In genomic region chr7:33459340-33459751, GRCh38 we compare ENCODE assay signal across 8 cellular contexts.
DNase-seq lines count a peak whose midpoint lies in the region; ATAC-seq and TF ChIP-seq lines count a peak whose summit lies in the region.

No MANE protein-coding gene starts in this region.

- no peak overlapping the region for H3K4me3 Mint-ChIP-seq in neural crest cell
- no peak overlapping the region for H3K4me3 Mint-ChIP-seq in activated naive CD4-positive, alpha-beta T cell treated with anti-CD3 and anti-CD28 coated beads for 36 hours

- no peak overlapping the region for H3K27ac Mint-ChIP-seq in neural crest cell (ENCODE audit: unreplicated experiment)
- no peak overlapping the region for H3K27ac Mint-ChIP-seq in activated naive CD4-positive, alpha-beta T cell treated with anti-CD3 and anti-CD28 coated beads for 36 hours

- intact Hi-C loops in activated naive CD4-positive, alpha-beta T cell treated with anti-CD3 and anti-CD28 coated beads for 36 hours (cut with micrococcal nuclease), result no loop called here

- H3K4me1 Mint-ChIP-seq in neural crest cell, result peaks cover 21% of the 10 kb centered on the region
- H3K4me1 Mint-ChIP-seq in activated naive CD4-positive, alpha-beta T cell treated with anti-CD3 and anti-CD28 coated beads for 36 hours (ENCODE audit: low read depth), result no peaks in the 10 kb centered on the region

- no peaks in the 10 kb centered on the region for H3K36me3 ChIP-seq in BE2C

- no peaks in the 10 kb centered on the region for H3K4me1 ChIP-seq in BE2C

- no peaks in the 10 kb centered on the region for H3K27me3 Mint-ChIP-seq in neural crest cell (ENCODE audit: low read depth)
- H3K27me3 Mint-ChIP-seq in activated naive CD4-positive, alpha-beta T cell treated with anti-CD3 and anti-CD28 coated beads for 36 hours (ENCODE audit: low read depth), result no peaks in the 10 kb centered on the region

- H3K27me3 ChIP-seq in BE2C, result no peaks in the 10 kb centered on the region

- no peaks in the 10 kb centered on the region for H3K36me3 Mint-ChIP-seq in neural crest cell (ENCODE audit: low read depth)
- peaks cover 2% of the 10 kb centered on the region for H3K36me3 Mint-ChIP-seq in activated naive CD4-positive, alpha-beta T cell treated with anti-CD3 and anti-CD28 coated beads for 36 hours (ENCODE audit: low read depth)

- TF ChIP-seq CTCF in BE2C (IDR thresholded peaks at IDR 0.05; ENCODE audit: low read depth, low read length), result peak; percentile 57
- peak; percentile 54 for TF ChIP-seq CTCF in epithelial cell of proximal tubule (conservative IDR thresholded peaks at IDR 0.05; ENCODE audit: low read depth, low read length)
- TF ChIP-seq CTCF in neural crest cell (conservative IDR thresholded peaks at IDR 0.05), result peak; percentile 65

- no peak overlapping the region for H3K4me3 ChIP-seq in BE2C (ENCODE audit: low read depth, low read length)
- H3K4me3 ChIP-seq in epithelial cell of proximal tubule (ENCODE audit: low read depth, low read length), result no peak overlapping the region

- ATAC-seq in HG03378 (IDR thresholded peaks at IDR 0.05; ENCODE audit: unreplicated experiment) (no peak), GM21717 (IDR thresholded peaks at IDR 0.05; ENCODE audit: unreplicated experiment) (no peak)

- DNase-seq in BE2C (peak; percentile 26), HCEC 1CT (peak; percentile 67), NOMO-1 treated with DMSO at 0.1 percent for 48 hours (lab: John Stamatoyannopoulos, UW; ENCODE audit: unreplicated experiment) (peak; percentile 68), epithelial cell of proximal tubule (ENCODE audit: low read depth) (no peak), neural crest cell (ENCODE audit: low read depth, low spot score) (no peak)
- no peak for DNase-seq in activated naive CD4-positive, alpha-beta T cell treated with anti-CD3 and anti-CD28 coated beads for 36 hours

- no peaks in the 10 kb centered on the region for H3K9me3 Mint-ChIP-seq in neural crest cell
- H3K9me3 Mint-ChIP-seq in activated naive CD4-positive, alpha-beta T cell treated with anti-CD3 and anti-CD28 coated beads for 36 hours, result no peaks in the 10 kb centered on the region

- H3K9me3 ChIP-seq in BE2C, result no peaks in the 10 kb centered on the region

- CTCF ChIA-PET in activated naive CD4-positive, alpha-beta T cell treated with anti-CD3 and anti-CD28 coated beads for 36 hours (lab: Charles Lee), result interaction anchor here (0.6 kb wide), 1 partner anchor 286 kb away, joined by 5 read pairs; no protein-coding TSS in a partner anchor

Comparison
In these comparisons a context has a peak if more than half of its experiments do, and no peak if none do; other contexts are left out.
1. DNase-seq: peak in BE2C (single experiment), HCEC 1CT (single experiment) and NOMO-1 treated with DMSO at 0.1 percent for 48 hours (single experiment); none in epithelial cell of proximal tubule (single experiment), neural crest cell (single experiment) and activated naive CD4-positive, alpha-beta T cell treated with anti-CD3 and anti-CD28 coated beads for 36 hours (single experiment).
2. Peak in every context shown above with its lines, with median percentiles within 50 percentile points of each other: CTCF ChIP-seq.